ENCODE assay signal across 13 cellular contexts in genomic region chr21:32524010-32524719, GRCh38.
DNase-seq lines count a peak whose midpoint lies in the region; FAIRE-seq and TF ChIP-seq lines count a peak whose summit lies in the region.
"Had no signal": no experiment of that assay in that cellular context is flagged by ENCODE, and none has a peak within 500 bp of the region (broad histone marks: within the 10 kb centered on the region; RNA-seq: fewer than 3 reads in every experiment).

No MANE protein-coding gene starts in this region.

- no peaks in the 10 kb centered on the region for H3K9me3 Mint-ChIP-seq in MCF 10A (ENCODE audit: unreplicated experiment)
- H3K9me3 Mint-ChIP-seq: activated CD4-positive, alpha-beta memory T cell treated with anti-CD3 and anti-CD28 coated beads, Interleukin-2, amount 10 ng/mL, durations not matched to agents 7 days and 5 days; natural killer cell treated with Interleukin-12 subunit alpha and Interleukin-12 subunit beta and Interleukin-15 and Interleukin-18, amount 100 ng/mL, for 72 hours had no signal

- no peaks in the 10 kb centered on the region for H3K9me3 ChIP-seq in keratinocyte (ENCODE audit: control insufficient read depth, low read depth, low read length)
- H3K9me3 ChIP-seq in subcutaneous abdominal adipose tissue (ENCODE audit: control insufficient read depth in 5 of 5, low read length in 5 of 5): peaks cover 0 to 2% (median 0%) of the 10 kb centered on the region in 5 donors

- peak overlapping the region; percentile 28 for H3K4me2 ChIP-seq in keratinocyte (ENCODE audit: control insufficient read depth, extremely low read depth, insufficient read depth, low read depth, low read length)

- POLR2A ChIA-PET in MCF 10A (lab: Yijun Ruan, JAX): interaction anchor here (0.7 to 1.0 kb wide), 3 partner anchors 10 to 911 kb away, joined by 3 read pairs; no protein-coding TSS in a partner anchor

- peaks cover 14% of the 10 kb centered on the region for H3K4me1 Mint-ChIP-seq in MCF 10A (ENCODE audit: insufficient read depth, unreplicated experiment)
- H3K4me1 Mint-ChIP-seq: activated CD4-positive, alpha-beta memory T cell treated with anti-CD3 and anti-CD28 coated beads, Interleukin-2, amount 10 ng/mL, durations not matched to agents 7 days and 5 days had no signal

- CTCF ChIA-PET in MCF 10A (lab: Yijun Ruan, JAX): interaction anchor here (0.5 to 1.1 kb wide), 4 partner anchors 14 to 122 kb away, joined by 3 to 7 read pairs (median 4); no protein-coding TSS in a partner anchor

- intact Hi-C loops in MCF 10A (cut with micrococcal nuclease): no loop called here

- H3K9ac ChIP-seq in keratinocyte (ENCODE audit: control insufficient read depth, extremely low read depth, insufficient read depth, low read length): peak overlapping the region; percentile 9
- peak overlapping the region in 1 of 5 donors; percentile 35 for H3K9ac ChIP-seq in subcutaneous abdominal adipose tissue (ENCODE audit: low read length in 5 of 5)

- DNase-seq in HS-27A (ENCODE audit: low read depth): peak; percentile 52
- peak; percentile 44 for DNase-seq in MCF 10A (ENCODE audit: unreplicated experiment)
- DNase-seq in keratinocyte (ENCODE audit: low read depth, low spot score): no peak
- DNase-seq in activated effector memory CD4-positive, alpha-beta T cell treated with Interleukin-2 at 50 U/mL for 16 hours: no peak
- DNase-seq in midbrain (lab: John Stamatoyannopoulos, UW): no peak
- DNase-seq in SKM-1 (lab: John Stamatoyannopoulos, UW; ENCODE audit: unreplicated experiment): no peak
- no peak for DNase-seq in NCI-H1930 (lab: John Stamatoyannopoulos, UW)
- DNase-seq: activated CD4-positive, alpha-beta memory T cell treated with anti-CD3 and anti-CD28 coated beads, Interleukin-2, amount 10 ng/mL, durations not matched to agents 7 days and 5 days; OCI-M1; stimulated activated CD8-positive, alpha-beta memory T cell treated with anti-CD3 and anti-CD28 coated beads, Interleukin-4, amount 100 ng/mL, for 48 hours had no signal

- no peak overlapping the region for H3K4me3 Mint-ChIP-seq in MCF 10A (ENCODE audit: unreplicated experiment)
- H3K4me3 Mint-ChIP-seq: activated CD4-positive, alpha-beta memory T cell treated with anti-CD3 and anti-CD28 coated beads, Interleukin-2, amount 10 ng/mL, durations not matched to agents 7 days and 5 days; dendritic cell treated with granulocyte-macrophage colony-stimulating factor and Interleukin-4, amounts not matched to agents 40 ng/mL and 50 ng/mL, for 4 days; natural killer cell treated with Interleukin-12 subunit alpha and Interleukin-12 subunit beta and Interleukin-15 and Interleukin-18, amount 100 ng/mL, for 72 hours had no signal

- BruUV-seq in MCF 10A (replicated peaks; lab: Mats Ljungman, UMichigan): no TSS peak

- H3K27me3 ChIP-seq in keratinocyte (ENCODE audit: control insufficient read depth, extremely low read depth, insufficient read depth, low read length) (no peaks in the 10 kb centered on the region), subcutaneous abdominal adipose tissue (ENCODE audit: control insufficient read depth in 5 of 5, insufficient read depth in 4 of 5, low read length in 5 of 5) (no peaks in the 10 kb centered on the region)

- no peak overlapping the region for H3K4me3 ChIP-seq in keratinocyte (ENCODE audit: control insufficient read depth in 2 of 3, extremely low read depth in 1 of 3, insufficient read depth in 2 of 3, low read depth in 1 of 3, low read length in 3 of 3)
- no peak overlapping the region for H3K4me3 ChIP-seq in subcutaneous abdominal adipose tissue (ENCODE audit: low read depth in 1 of 5, low read length in 5 of 5)

- H3K79me2 ChIP-seq in keratinocyte (ENCODE audit: control insufficient read depth, insufficient read depth, low read length): no peaks in the 10 kb centered on the region

- H3K4me1 ChIP-seq in keratinocyte (ENCODE audit: control insufficient read depth, extremely low read depth, insufficient read depth, low read length) (peaks cover 24% of the 10 kb centered on the region), subcutaneous abdominal adipose tissue (ENCODE audit: control insufficient read depth in 5 of 5, insufficient read depth in 5 of 5, low read length in 5 of 5) (peaks cover 6 to 49% (median 18%) of the 10 kb centered on the region in 5 donors)

- no peaks in the 10 kb centered on the region for H4K20me1 ChIP-seq in keratinocyte (ENCODE audit: control insufficient read depth, extremely low read depth, insufficient read depth, low read length)

- dilution Hi-C loops in keratinocyte (cut with MboI; ENCODE audit: extremely low pct_ligation_motif_present, low sequenced_read_pairs): no loop called here

- H3K9me1 ChIP-seq in keratinocyte (ENCODE audit: control insufficient read depth, extremely low read depth, insufficient read depth, low read length): no peaks in the 10 kb centered on the region

- peak overlapping the region; percentile 33 for H2AFZ ChIP-seq in keratinocyte (ENCODE audit: control insufficient read depth, low read length)

- no peak overlapping the region for H3K27ac Mint-ChIP-seq in MCF 10A (ENCODE audit: low read depth, unreplicated experiment)
- H3K27ac Mint-ChIP-seq: activated CD4-positive, alpha-beta memory T cell treated with anti-CD3 and anti-CD28 coated beads, Interleukin-2, amount 10 ng/mL, durations not matched to agents 7 days and 5 days; dendritic cell treated with granulocyte-macrophage colony-stimulating factor and Interleukin-4, amounts not matched to agents 40 ng/mL and 50 ng/mL, for 4 days; natural killer cell treated with Interleukin-12 subunit alpha and Interleukin-12 subunit beta and Interleukin-15 and Interleukin-18, amount 100 ng/mL, for 72 hours had no signal

- FAIRE-seq in keratinocyte (lab: Jason Lieb, UNC): peak; percentile 90

- no peaks in the 10 kb centered on the region for H3K36me3 ChIP-seq in keratinocyte (ENCODE audit: control insufficient read depth in 2 of 2, extremely low read depth in 1 of 2, insufficient read depth in 2 of 2, low read length in 2 of 2)
- H3K36me3 ChIP-seq in subcutaneous abdominal adipose tissue (ENCODE audit: control insufficient read depth in 5 of 5, insufficient read depth in 5 of 5, low read length in 5 of 5): no peaks in the 10 kb centered on the region

- H3K27me3 Mint-ChIP-seq in MCF 10A (ENCODE audit: insufficient read depth, unreplicated experiment): no peaks in the 10 kb centered on the region
- H3K27me3 Mint-ChIP-seq: activated CD4-positive, alpha-beta memory T cell treated with anti-CD3 and anti-CD28 coated beads, Interleukin-2, amount 10 ng/mL, durations not matched to agents 7 days and 5 days; dendritic cell treated with granulocyte-macrophage colony-stimulating factor and Interleukin-4, amounts not matched to agents 40 ng/mL and 50 ng/mL, for 4 days; natural killer cell treated with Interleukin-12 subunit alpha and Interleukin-12 subunit beta and Interleukin-15 and Interleukin-18, amount 100 ng/mL, for 72 hours had no signal

- TF ChIP-seq CTCF in MCF 10A (IDR thresholded peaks at IDR 0.05; ENCODE audit: unreplicated experiment) (no peak), keratinocyte (optimal IDR thresholded peaks at IDR 0.05 in 1 of 3, IDR thresholded peaks at IDR 0.05 in 1 of 3, conservative IDR thresholded peaks at IDR 0.05 in 1 of 3; ENCODE audit: extremely low read depth in 1 of 3, insufficient read depth in 2 of 3, low read length in 3 of 3) (no peak)

- no peaks in the 10 kb centered on the region for H3K36me3 Mint-ChIP-seq in MCF 10A (ENCODE audit: insufficient read depth, unreplicated experiment)
- H3K36me3 Mint-ChIP-seq: natural killer cell treated with Interleukin-12 subunit alpha and Interleukin-12 subunit beta and Interleukin-15 and Interleukin-18, amount 100 ng/mL, for 72 hours had no signal

- H3K27ac ChIP-seq in keratinocyte (ENCODE audit: control insufficient read depth, insufficient read depth, low read length) (peak overlapping the region; percentile 43), subcutaneous abdominal adipose tissue (ENCODE audit: low read depth, low read length) (peak overlapping the region; percentile 67)

Comparison
In these comparisons a context has a peak if more than half of its experiments do, and no peak if none do; other contexts are left out.
1. DNase-seq: peak in HS-27A (single experiment) and MCF 10A (single experiment); none in keratinocyte (single experiment), activated effector memory CD4-positive, alpha-beta T cell treated with Interleukin-2 at 50 U/mL for 16 hours (single experiment), midbrain (single experiment), SKM-1 (single experiment) and NCI-H1930 (0 of 2).